20 cellular contexts compared by ENCODE assay signal in the genomic region with DNA sequence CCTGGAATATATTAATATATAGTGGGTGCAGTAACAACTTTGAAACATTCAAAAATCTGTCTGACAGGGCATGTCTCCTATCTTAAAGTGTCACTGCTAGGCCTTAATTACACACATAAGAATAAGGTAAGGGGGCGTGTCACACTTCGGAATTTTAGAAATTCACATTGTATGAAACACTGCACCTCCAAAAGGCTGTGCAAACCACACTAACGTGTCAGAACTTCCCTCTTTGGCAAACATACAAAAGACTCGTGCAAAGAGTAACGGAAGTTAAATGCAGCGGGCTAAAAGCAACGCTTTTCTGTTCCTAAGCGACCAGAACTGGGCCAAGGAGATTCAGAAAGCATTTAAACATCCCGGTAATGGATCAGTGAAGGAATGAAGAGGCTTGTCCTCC.
A peak's percentile ranks its signal among the peaks of the same experiment; 100 is the strongest.
DNase-seq lines count a peak whose midpoint lies in the region; ATAC-seq, FAIRE-seq and TF ChIP-seq lines count a peak whose summit lies in the region.
"Had no signal": no experiment of that assay in that cellular context is flagged by ENCODE, and none has a peak within 500 bp of the region (broad histone marks: within the 10 kb centered on the region; RNA-seq: fewer than 3 reads in every experiment).

No MANE protein-coding gene starts in this region.

- CTCF ChIA-PET in RWPE1 (lab: Yijun Ruan, JAX): no interaction called here
- CTCF ChIA-PET in HepG2 (lab: Yijun Ruan, JAX; ENCODE audit: low intra/inter-chr PET ratio, low total read pairs): no interaction called here

- H3K4me1 ChIP-seq in foreskin keratinocyte (peaks cover 3% of the 10 kb centered on the region), spleen (peaks cover 0 to 22% (median 6%) of the 10 kb centered on the region in 6 donors), HepG2 (ENCODE audit: insufficient read depth, low read length) (no peaks in the 10 kb centered on the region)
- H3K4me1 ChIP-seq: A549 had no signal

- no TSS peak for BruUV-seq in HepG2 (replicated peaks; lab: Mats Ljungman, UMichigan)

- WGBS in spleen, 5 donors: 22 to 43% (median 35%) methylated on average over 9 of the region's 9 CpGs
- 10% methylated on average over 9 of the region's 9 CpGs for WGBS in HepG2 (ENCODE audit: low lambda C conversion rate)

- H3K4me2 ChIP-seq in HepG2 (ENCODE audit: low read depth, low read length): no peak overlapping the region
- H3K4me2 ChIP-seq: A549; BLaER1 treated with 17β-estradiol and CSF1 and Interleukin-3, amounts not matched to agents 10 nM and 100 nM; KMS-11 had no signal

- ATAC-seq in foreskin keratinocyte: peak; percentile 79
- ATAC-seq in HG02642 (IDR thresholded peaks at IDR 0.05; ENCODE audit: poor library complexity, unreplicated experiment): no peak
- ATAC-seq in Right ventricle myocardium superior (ENCODE audit: poor library complexity): no peak
- ATAC-seq in HepG2: no peak
- ATAC-seq: A549, HCT116 had no signal

- H3K27ac ChIP-seq in RWPE1 (no peak overlapping the region), foreskin keratinocyte (no peak overlapping the region), spleen (peak overlapping the region in 5 of 8 donors; percentile 62 to 84 (median 79)), HepG2 (ENCODE audit: extremely low read length, insufficient read depth, low read length) (no peak overlapping the region)
- H3K27ac ChIP-seq: A549; BLaER1 treated with 17β-estradiol and CSF1 and Interleukin-3, amounts not matched to agents 10 nM and 100 nM; GM23248; KMS-11 had no signal

- POLR2A ChIA-PET in RWPE1 (lab: Yijun Ruan, JAX; ENCODE audit: low non-redundant PET): no interaction called here
- POLR2A ChIA-PET in HepG2 (lab: Yijun Ruan, JAX): no interaction called here

- in situ Hi-C loops in KBM-7 (cut with MboI; ENCODE audit: low pct_unique_long_range_greater_than_20kb, low sequenced_read_pairs): no loop called here
- in situ Hi-C loops in HepG2 (cut with HindIII; ENCODE audit: extremely low pct_ligation_motif_present, low pct_unique_long_range_greater_than_20kb): no loop called here

- no peaks in the 10 kb centered on the region for H3K79me2 ChIP-seq in HepG2 (ENCODE audit: insufficient read depth, low read length)

- no peak overlapping the region for H2AFZ ChIP-seq in HepG2 (ENCODE audit: low read length)

- H3K27me3 ChIP-seq in foreskin keratinocyte (no peaks in the 10 kb centered on the region), spleen (replicated peaks in 1 of 7) (peaks cover 0 to 11% (median 0%) of the 10 kb centered on the region in 7 donors), HepG2 (ENCODE audit: control insufficient read depth in 1 of 2, insufficient read depth in 2 of 2, low read length in 2 of 2) (peaks cover 0 to 41% of the 10 kb centered on the region in 2 experiments; a peak in 4 of 5 replicates)
- H3K27me3 ChIP-seq: BLaER1 treated with 17β-estradiol and CSF1 and Interleukin-3, amounts not matched to agents 10 nM and 100 nM had no signal

- no peaks in the 10 kb centered on the region for H3K9me3 ChIP-seq in spleen
- H3K9me3 ChIP-seq in HepG2 (ENCODE audit: low read length): no peaks in the 10 kb centered on the region
- H3K9me3 ChIP-seq: A549; BLaER1 treated with 17β-estradiol and CSF1 and Interleukin-3, amounts not matched to agents 10 nM and 100 nM had no signal

- no peak for TF ChIP-seq RAD21 in HepG2 (CRISPR knock-in tag; IDR thresholded peaks at IDR 0.05)

- DNase-seq in KBM-7: peak; percentile 5
- DNase-seq in RWPE1 (ENCODE audit: low spot score): peak; percentile 7
- peak; percentile 78 to 83 for DNase-seq in foreskin keratinocyte
- no peak for DNase-seq in spleen
- DNase-seq in amygdala (lab: John Stamatoyannopoulos, UW): no peak
- DNase-seq in Right ventricle myocardium superior: no peak
- DNase-seq in HepG2 (ENCODE audit: low spot score): no peak
- DNase-seq: GDM1, GM23248, NCI-H1105 treated with DMSO at 0.1 percent for 48 hours, NCI-H187 treated with DMSO at 0.1 percent for 48 hours, NCI-H2171, NCI-H446, OCI-M1 had no signal

- intact Hi-C loops in spleen (cut with DNase I; ENCODE audit: low total_unique reads) (no loop called here), Right ventricle myocardium superior (cut with DNase I) (no loop called here), HepG2 (cut with micrococcal nuclease; ENCODE audit: unreplicated experiment) (no loop called here)

- H3K9ac ChIP-seq in HepG2 (ENCODE audit: insufficient read depth, low read depth, low read length): no peak overlapping the region
- H3K9ac ChIP-seq: BLaER1 treated with 17β-estradiol and CSF1 and Interleukin-3, amounts not matched to agents 10 nM and 100 nM; GM23248; KMS-11 had no signal

- no peak overlapping the region for H3K4me3 ChIP-seq in spleen
- no peak overlapping the region for H3K4me3 ChIP-seq in HepG2 (replicated peaks in 1 of 3; ENCODE audit: insufficient read depth in 1 of 3, low read depth in 2 of 3, low read length in 3 of 3)
- H3K4me3 ChIP-seq: A549; BLaER1 treated with 17β-estradiol and CSF1 and Interleukin-3, amounts not matched to agents 10 nM and 100 nM; GM23248 had no signal

- TF ChIP-seq POLR2A in spleen (IDR thresholded peaks at IDR 0.05) (no peak), HepG2 (IDR thresholded peaks at IDR 0.05; ENCODE audit: insufficient read depth in 1 of 2, low read depth in 2 of 2, low read length in 2 of 2) (no peak)

- TF ChIP-seq CTCF in RWPE1 (conservative IDR thresholded peaks at IDR 0.05; ENCODE audit: low read depth) (no peak), foreskin keratinocyte (conservative IDR thresholded peaks at IDR 0.05) (no peak), spleen (IDR thresholded peaks at IDR 0.05 in 8 of 11, conservative IDR thresholded peaks at IDR 0.05 in 3 of 11) (no peak), HepG2 (CRISPR knock-in tag; IDR thresholded peaks at IDR 0.05) (no peak)

- FAIRE-seq in HepG2 (lab: Jason Lieb, UNC): no peak
- FAIRE-seq: A549, GM12891 had no signal

- TF ChIP-seq EP300 in HepG2 (IDR thresholded peaks at IDR 0.05; ENCODE audit: low read depth in 2 of 2, low read length in 2 of 2) (no peak), HepG2 (CRISPR knock-in tag; IDR thresholded peaks at IDR 0.05; ENCODE audit: borderline replicate concordance) (no peak)

- H4K20me1 ChIP-seq in HepG2 (ENCODE audit: insufficient read depth, low read length): 0 out of 2 replicates have a peak, but pooled peaks cover 2% of the 10 kb centered on the region
- H4K20me1 ChIP-seq: BLaER1 treated with 17β-estradiol and CSF1 and Interleukin-3, amounts not matched to agents 10 nM and 100 nM had no signal

- H3K36me3 ChIP-seq in spleen (no peaks in the 10 kb centered on the region), HepG2 (replicated peaks in 1 of 2; ENCODE audit: control insufficient read depth in 1 of 2, insufficient read depth in 2 of 2, low read length in 2 of 2) (no peaks in the 10 kb centered on the region)
- H3K36me3 ChIP-seq: BLaER1 treated with 17β-estradiol and CSF1 and Interleukin-3, amounts not matched to agents 10 nM and 100 nM had no signal

TF ChIP-seq in HepG2, 621 proteins besides CTCF, POLR2A, EP300 and RAD21:
- TF ChIP-seq, protein P1, sequence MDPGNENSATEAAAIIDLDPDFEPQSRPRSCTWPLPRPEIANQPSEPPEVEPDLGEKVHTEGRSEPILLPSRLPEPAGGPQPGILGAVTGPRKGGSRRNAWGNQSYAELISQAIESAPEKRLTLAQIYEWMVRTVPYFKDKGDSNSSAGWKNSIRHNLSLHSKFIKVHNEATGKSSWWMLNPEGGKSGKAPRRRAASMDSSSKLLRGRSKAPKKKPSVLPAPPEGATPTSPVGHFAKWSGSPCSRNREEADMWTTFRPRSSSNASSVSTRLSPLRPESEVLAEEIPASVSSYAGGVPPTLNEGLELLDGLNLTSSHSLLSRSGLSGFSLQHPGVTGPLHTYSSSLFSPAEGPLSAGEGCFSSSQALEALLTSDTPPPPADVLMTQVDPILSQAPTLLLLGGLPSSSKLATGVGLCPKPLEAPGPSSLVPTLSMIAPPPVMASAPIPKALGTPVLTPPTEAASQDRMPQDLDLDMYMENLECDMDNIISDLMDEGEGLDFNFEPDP (CRISPR knock-in tag; conservative IDR thresholded peaks at IDR 0.05): no peak
- TF ChIP-seq, protein P2, sequence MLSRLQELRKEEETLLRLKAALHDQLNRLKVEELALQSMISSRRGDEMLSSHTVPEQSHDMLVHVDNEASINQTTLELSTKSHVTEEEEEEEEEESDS (CRISPR knock-in tag; IDR thresholded peaks at IDR 0.05; ENCODE audit: borderline replicate concordance): no peak
- TF ChIP-seq ATM (IDR thresholded peaks at IDR 0.05; ENCODE audit: borderline replicate concordance) (no peak), EEA1 (CRISPR knock-in tag; IDR thresholded peaks at IDR 0.05; ENCODE audit: borderline replicate concordance) (no peak), ZNF296 (CRISPR knock-in tag; conservative IDR thresholded peaks at IDR 0.05) (no peak), CEBPB (IDR thresholded peaks at IDR 0.05; ENCODE audit: borderline replicate concordance, low read depth, low read length) (no peak), SNRNP70 (IDR thresholded peaks at IDR 0.05; ENCODE audit: low read depth, low read length) (no peak), ZNF883 (CRISPR knock-in tag; IDR thresholded peaks at IDR 0.05; ENCODE audit: not compliant biosample characterization) (no peak)
- TF ChIP-seq, protein P3, sequence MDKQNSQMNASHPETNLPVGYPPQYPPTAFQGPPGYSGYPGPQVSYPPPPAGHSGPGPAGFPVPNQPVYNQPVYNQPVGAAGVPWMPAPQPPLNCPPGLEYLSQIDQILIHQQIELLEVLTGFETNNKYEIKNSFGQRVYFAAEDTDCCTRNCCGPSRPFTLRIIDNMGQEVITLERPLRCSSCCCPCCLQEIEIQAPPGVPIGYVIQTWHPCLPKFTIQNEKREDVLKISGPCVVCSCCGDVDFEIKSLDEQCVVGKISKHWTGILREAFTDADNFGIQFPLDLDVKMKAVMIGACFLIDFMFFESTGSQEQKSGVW (CRISPR knock-in tag; IDR thresholded peaks at IDR 0.05; ENCODE audit: borderline replicate concordance): no peak
- TF ChIP-seq, protein P4, sequence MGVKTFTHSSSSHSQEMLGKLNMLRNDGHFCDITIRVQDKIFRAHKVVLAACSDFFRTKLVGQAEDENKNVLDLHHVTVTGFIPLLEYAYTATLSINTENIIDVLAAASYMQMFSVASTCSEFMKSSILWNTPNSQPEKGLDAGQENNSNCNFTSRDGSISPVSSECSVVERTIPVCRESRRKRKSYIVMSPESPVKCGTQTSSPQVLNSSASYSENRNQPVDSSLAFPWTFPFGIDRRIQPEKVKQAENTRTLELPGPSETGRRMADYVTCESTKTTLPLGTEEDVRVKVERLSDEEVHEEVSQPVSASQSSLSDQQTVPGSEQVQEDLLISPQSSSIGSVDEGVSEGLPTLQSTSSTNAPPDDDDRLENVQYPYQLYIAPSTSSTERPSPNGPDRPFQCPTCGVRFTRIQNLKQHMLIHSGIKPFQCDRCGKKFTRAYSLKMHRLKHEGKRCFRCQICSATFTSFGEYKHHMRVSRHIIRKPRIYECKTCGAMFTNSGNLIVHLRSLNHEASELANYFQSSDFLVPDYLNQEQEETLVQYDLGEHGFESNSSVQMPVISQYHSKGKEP (CRISPR knock-in tag; IDR thresholded peaks at IDR 0.05): no peak

Comparison
In these comparisons a context has a peak if more than half of its experiments do, and no peak if none do; other contexts are left out.
1. DNase-seq: peak in KBM-7 (single experiment), RWPE1 (single experiment) and foreskin keratinocyte (2 of 2); none in spleen (single experiment), amygdala (0 of 56), Right ventricle myocardium superior (single experiment) and HepG2 (single experiment).
2. H3K27ac ChIP-seq: peak in spleen (5 of 8); none in RWPE1 (single experiment), foreskin keratinocyte (single experiment) and HepG2 (single experiment).